ENCODE assay signal across 18 cellular contexts in genomic region chr2:77296791-77297190, GRCh38.
DNase-seq lines count a peak whose midpoint lies in the region; ATAC-seq, FAIRE-seq and TF ChIP-seq lines count a peak whose summit lies in the region.
"Had no signal": no experiment of that assay in that cellular context is flagged by ENCODE, and none has a peak within 500 bp of the region (broad histone marks: within the 10 kb centered on the region; RNA-seq: fewer than 3 reads in every experiment).

No MANE protein-coding gene starts in this region.

- CTCF ChIA-PET in H1 (lab: Charles Lee; ENCODE audit: partially characterized antibody) = no interaction called here
- CTCF ChIA-PET in SK-N-SH (lab: Yijun Ruan, JAX) = no interaction called here

- TF ChIP-seq CTCF in H9 (conservative IDR thresholded peaks at IDR 0.05) (no peak; the same call in 2 of the 3 replicates), H1 (IDR thresholded peaks at IDR 0.05; ENCODE audit: control extremely low read depth in 1 of 3, insufficient read depth in 1 of 3, low read depth in 1 of 3, low read length in 3 of 3) (no peak), SK-N-SH (IDR thresholded peaks at IDR 0.05) (no peak)

- H3K4me3 Mint-ChIP-seq in H9 = no peak overlapping the region; a peak in 1 of 5 replicates
- H3K4me3 Mint-ChIP-seq: CD4-positive, alpha-beta memory T cell had no signal

- H3K4me1 ChIP-seq in H9 (ENCODE audit: insufficient read depth, low read length) (no peaks in the 10 kb centered on the region; the same call in 1 of the 2 replicates), HUES64 (ENCODE audit: insufficient read depth, low read length) (no peaks in the 10 kb centered on the region; the same call in 1 of the 2 replicates), H1 (replicated peaks in 1 of 4; ENCODE audit: control insufficient read depth in 3 of 4, insufficient read depth in 4 of 4, low read length in 3 of 4) (no peaks in the 10 kb centered on the region), SK-N-SH (ENCODE audit: control insufficient read depth in 1 of 2, insufficient read depth in 2 of 2, low read depth in 1 of 2, low read length in 1 of 2) (no peaks in the 10 kb centered on the region)

- H2BK120ac ChIP-seq in H9 (ENCODE audit: low read depth, low read length, poor library complexity, severe bottlenecking) (no peak overlapping the region), H1 (replicated peaks; ENCODE audit: low read depth, low read length) (no peak overlapping the region)

- no peaks in the 10 kb centered on the region for H3K9me2 ChIP-seq in SK-N-SH

- no peaks in the 10 kb centered on the region for H4K20me1 ChIP-seq in H9 (ENCODE audit: control insufficient read depth, insufficient read depth, insufficient read length)
- H4K20me1 ChIP-seq in H1 (replicated peaks in 1 of 2; ENCODE audit: control insufficient read depth in 1 of 2, insufficient read depth in 2 of 2, low read length in 2 of 2) = no peaks in the 10 kb centered on the region
- no peaks in the 10 kb centered on the region for H4K20me1 ChIP-seq in SK-N-SH (ENCODE audit: insufficient read depth)

- H3K27ac ChIP-seq in H9 (ENCODE audit: insufficient read length, low read depth, low read length) = peak overlapping the region; percentile 11
- H3K27ac ChIP-seq in HUES64 (ENCODE audit: low read depth, low read length) = 0 out of 2 replicates have a peak overlapping the region, but pooled peaks have one; percentile 7
- no peak overlapping the region for H3K27ac ChIP-seq in H1 (ENCODE audit: low read depth, low read length)
- no peak overlapping the region for H3K27ac ChIP-seq in SK-N-SH (ENCODE audit: low read depth in 2 of 2, low read length in 1 of 2)

- no peak overlapping the region; the same call in 1 of the 2 replicates for H3K4ac ChIP-seq in H9 (ENCODE audit: low read depth, low read length)
- no peak overlapping the region for H3K4ac ChIP-seq in H1 (replicated peaks; ENCODE audit: insufficient read length, low read depth, low read length)

- peaks cover 0 to 8% (median 0%) of the 10 kb centered on the region in 3 experiments; a peak in 2 of 7 replicates for H3K36me3 Mint-ChIP-seq in H9 (ENCODE audit: insufficient read depth in 1 of 3, low read depth in 3 of 3)
- H3K36me3 Mint-ChIP-seq: CD4-positive, alpha-beta memory T cell had no signal

- H2BK12ac ChIP-seq in H9 (ENCODE audit: insufficient read length, low read depth, low read length) (no peak overlapping the region), H1 (ENCODE audit: low read depth, low read length) (no peak overlapping the region)

- DNase-seq in H9 (no peak), H1 (ENCODE audit: low read depth in 1 of 2, low spot score in 2 of 2) (no peak), SK-N-SH (no peak), amygdala (lab: John Stamatoyannopoulos, UW) (no peak)
- DNase-seq: C1 segment of cervical spinal cord; Calu3; CD4-positive, alpha-beta memory T cell; COR-L47; DMS53; DMS79 treated with DMSO at 0.1 percent for 48 hours; GF-D8; GOT3; H7 had no signal

- peak overlapping the region in 2 of 3 experiments; percentile 31 to 92; a peak in 5 of 7 replicates for H3K27ac Mint-ChIP-seq in H9
- H3K27ac Mint-ChIP-seq: CD4-positive, alpha-beta memory T cell had no signal

- H2BK15ac ChIP-seq in H9 (ENCODE audit: low read depth, low read length) (no peak overlapping the region), H1 (ENCODE audit: low read length) (no peak overlapping the region)

- no peak overlapping the region for H4K5ac ChIP-seq in H9 (ENCODE audit: insufficient read length, low read depth, low read length)
- no peak overlapping the region for H4K5ac ChIP-seq in H1 (ENCODE audit: insufficient read length, low read depth, low read length)

- no peak overlapping the region for H4K91ac ChIP-seq in H9 (ENCODE audit: insufficient read length, low read depth, low read length)
- no peak overlapping the region for H4K91ac ChIP-seq in H1 (replicated peaks; ENCODE audit: insufficient read length, low read length)

- no peak for FAIRE-seq in H1 (lab: Jason Lieb, UNC)
- FAIRE-seq: GM12891, GM18507 had no signal

- no CpG with 5 or more reads among the region's 5 CpGs for WGBS in H9 (ENCODE audit: extremely low coverage, insufficient read length, low lambda C conversion rate)
- 84% methylated on average over 4 of the region's 5 CpGs for WGBS in HUES64
- WGBS in H1 (ENCODE audit: extremely low coverage in 1 of 2, insufficient coverage in 1 of 2, insufficient read length in 1 of 2, insufficient replicate concordance in 2 of 2, low coverage in 1 of 2, low lambda C conversion rate in 2 of 2, missing lambda C conversion rate in 1 of 2), 2 experiments = 78% methylated on average over 5 of the region's 5 CpGs; no CpG with 5 or more reads in 1 of the 2 experiments
- 32% methylated on average over 5 of the region's 5 CpGs for WGBS in SK-N-SH (ENCODE audit: low lambda C conversion rate)

- H3K9ac ChIP-seq in H9 (ENCODE audit: extremely low read depth, insufficient read length, low read length) (no peak overlapping the region), HUES64 (ENCODE audit: low read depth, low read length) (no peak overlapping the region), H1 (replicated peaks in 1 of 4; ENCODE audit: extremely low read depth in 1 of 4, low read depth in 3 of 4, low read length in 3 of 4) (no peak overlapping the region), SK-N-SH (no peak overlapping the region)

- no peak overlapping the region for H2BK20ac ChIP-seq in H9 (ENCODE audit: low read depth, low read length, poor library complexity, severe bottlenecking)
- no peak overlapping the region for H2BK20ac ChIP-seq in H1 (ENCODE audit: low read length)

- TF ChIP-seq EP300 in H1 (IDR thresholded peaks at IDR 0.05; ENCODE audit: borderline replicate concordance in 1 of 2, low read depth in 2 of 2, low read length in 2 of 2) (no peak), SK-N-SH (IDR thresholded peaks at IDR 0.05; ENCODE audit: borderline replicate concordance in 1 of 2, low read depth in 1 of 2, low read length in 1 of 2) (no peak)

- no peaks in the 10 kb centered on the region for H3K79me2 ChIP-seq in H9 (ENCODE audit: insufficient read depth, low read length)
- H3K79me2 ChIP-seq in H1 (ENCODE audit: control insufficient read depth in 1 of 2, insufficient read depth in 2 of 2, low read length in 2 of 2) = no peaks in the 10 kb centered on the region
- no peaks in the 10 kb centered on the region for H3K79me2 ChIP-seq in SK-N-SH (ENCODE audit: insufficient read depth)

- ATAC-seq in HG03280 (IDR thresholded peaks at IDR 0.05; ENCODE audit: unreplicated experiment) = no peak
- ATAC-seq: HCT116 had no signal

- H3K18ac ChIP-seq in H9 (ENCODE audit: insufficient read length, low read depth, low read length) (no peak overlapping the region), H1 (ENCODE audit: extremely low read depth, low read length) (no peak overlapping the region)

- H2AFZ ChIP-seq in H9 (ENCODE audit: low read length) (no peak overlapping the region), H1 (ENCODE audit: low read length) (peak overlapping the region; percentile 61; the same call in 1 of the 2 replicates), SK-N-SH (ENCODE audit: low read depth) (no peak overlapping the region)

- H4K8ac ChIP-seq in H9 (replicated peaks; ENCODE audit: insufficient read length, low read depth, low read length) (no peak overlapping the region), H1 (ENCODE audit: extremely low read depth, insufficient read depth, low read length) (no peak overlapping the region)

- H3K56ac ChIP-seq in H9 (ENCODE audit: insufficient read length, low read depth, low read length) (no peak overlapping the region), H1 (replicated peaks; ENCODE audit: insufficient read length, low read depth, low read length) (no peak overlapping the region)

- POLR2A ChIA-PET in H1 (lab: Charles Lee; ENCODE audit: partially characterized antibody) = no interaction called here
- POLR2A ChIA-PET in SK-N-SH (lab: Yijun Ruan, JAX) = no interaction called here

- H2BK5ac ChIP-seq in H9 (ENCODE audit: insufficient read length, low read length) (no peak overlapping the region), H1 (ENCODE audit: low read depth, low read length) (no peak overlapping the region)

- no peaks in the 10 kb centered on the region for H3K79me1 ChIP-seq in H9 (ENCODE audit: insufficient read depth, low read depth, low read length, poor library complexity, severe bottlenecking)
- no peaks in the 10 kb centered on the region for H3K79me1 ChIP-seq in H1 (ENCODE audit: low read depth, low read length)

- H3K9me3 ChIP-seq in H9 (ENCODE audit: control insufficient read depth, low read depth, low read length) = no peaks in the 10 kb centered on the region
- H3K9me3 ChIP-seq in HUES64 (ENCODE audit: insufficient read depth, low read depth, low read length) = no peaks in the 10 kb centered on the region
- no peaks in the 10 kb centered on the region for H3K9me3 ChIP-seq in H1 (ENCODE audit: insufficient read depth in 2 of 2, low read depth in 1 of 2, low read length in 1 of 2)
- H3K9me3 ChIP-seq in SK-N-SH = no peaks in the 10 kb centered on the region

- no peak overlapping the region for H3K23ac ChIP-seq in H9 (ENCODE audit: insufficient read length, low read depth, low read length)
- no peak overlapping the region for H3K23ac ChIP-seq in H1 (ENCODE audit: insufficient read length)

- no peak for TF ChIP-seq POLR2A in H1 (IDR thresholded peaks at IDR 0.05; ENCODE audit: control extremely low read depth in 1 of 2, low read depth in 2 of 2, low read length in 2 of 2)

- no peak for TF ChIP-seq RAD21 in H1 (IDR thresholded peaks at IDR 0.05 in 1 of 2, conservative IDR thresholded peaks at IDR 0.05 in 1 of 2; ENCODE audit: low read depth in 2 of 2, low read length in 2 of 2)
- no peak for TF ChIP-seq RAD21 in SK-N-SH (IDR thresholded peaks at IDR 0.05; ENCODE audit: low read length)

- no peaks in the 10 kb centered on the region for H3K23me2 ChIP-seq in H9 (ENCODE audit: insufficient read length, low read depth, low read length, poor library complexity, severe bottlenecking)
- H3K23me2 ChIP-seq in H1 (ENCODE audit: low read depth, low read length) = no peaks in the 10 kb centered on the region

- H3K36me3 ChIP-seq in HUES64 (ENCODE audit: insufficient read depth, low read length) (no peaks in the 10 kb centered on the region), H1 (ENCODE audit: control insufficient read depth in 2 of 4, insufficient read depth in 4 of 4, low read length in 3 of 4) (no peaks in the 10 kb centered on the region), SK-N-SH (replicated peaks in 1 of 2; ENCODE audit: control insufficient read depth in 1 of 2, insufficient read depth in 2 of 2, low read length in 1 of 2) (no peaks in the 10 kb centered on the region)

- H3K27me3 Mint-ChIP-seq in H9 (ENCODE audit: low read depth) = no peaks in the 10 kb centered on the region
- H3K27me3 Mint-ChIP-seq: CD4-positive, alpha-beta memory T cell had no signal

- H3K4me2 ChIP-seq in H9 (ENCODE audit: insufficient read depth, insufficient read length, low read length) (no peak overlapping the region), H1 (ENCODE audit: insufficient read depth in 1 of 2, low read depth in 2 of 2, low read length in 2 of 2) (no peak overlapping the region), SK-N-SH (no peak overlapping the region)

- H3F3A ChIP-seq in SK-N-SH (replicated peaks; ENCODE audit: insufficient read depth) = no peaks in the 10 kb centered on the region

- H3T11ph ChIP-seq in H9 (ENCODE audit: low read length) = no peak overlapping the region

- H3K14ac ChIP-seq in H9 (ENCODE audit: insufficient read depth, low read length) (no peak overlapping the region), H1 (ENCODE audit: insufficient read length) (no peak overlapping the region)

- no peaks in the 10 kb centered on the region for H3K27me3 ChIP-seq in H9 (ENCODE audit: insufficient read depth, low read length)
- H3K27me3 ChIP-seq in HUES64 (ENCODE audit: insufficient read depth, low read length) = no peaks in the 10 kb centered on the region
- peaks cover 0 to 1% (median 0%) of the 10 kb centered on the region in 4 experiments; a peak in 1 of 7 replicates for H3K27me3 ChIP-seq in H1 (replicated peaks in 1 of 4; ENCODE audit: control insufficient read depth in 3 of 4, extremely low read depth in 1 of 4, insufficient read depth in 3 of 4, low read length in 3 of 4)
- no peaks in the 10 kb centered on the region for H3K27me3 ChIP-seq in SK-N-SH (ENCODE audit: insufficient read depth)

- H3K4me3 ChIP-seq in HUES64 (ENCODE audit: low read length) = no peak overlapping the region
- no peak overlapping the region; a peak in 1 of 8 replicates for H3K4me3 ChIP-seq in H1 (ENCODE audit: extremely low read depth in 1 of 4, insufficient read depth in 2 of 4, low read depth in 3 of 4, low read length in 4 of 4)
- H3K4me3 ChIP-seq in SK-N-SH (ENCODE audit: low read depth in 2 of 2, low read length in 1 of 2) = no peak overlapping the region

- H2AK5ac ChIP-seq in H9 (ENCODE audit: insufficient read length, low read length) = no peak overlapping the region
- no peak overlapping the region for H2AK5ac ChIP-seq in H1 (ENCODE audit: low read depth, low read length)

- H3K9me3 Mint-ChIP-seq in H9 = no peaks in the 10 kb centered on the region

- peaks cover 8 to 12% of the 10 kb centered on the region in 2 experiments for H3K4me1 Mint-ChIP-seq in H9
- H3K4me1 Mint-ChIP-seq: CD4-positive, alpha-beta memory T cell had no signal

Comparison
In these comparisons a context has a peak if more than half of its experiments do, and no peak if none do; other contexts are left out.
1. H3K27ac ChIP-seq: peak in H9 (single experiment) and HUES64 (single experiment); none in H1 (single experiment) and SK-N-SH (0 of 2).